ENCODE assay signal across 8 cellular contexts in genomic region chr22:37545703-37546435, GRCh38. TPM values are rescaled to one million over a fixed set of nuclear protein-coding genes. Genes with fewer than 3 reads are reported as not detected.
DNase-seq lines count a peak whose midpoint lies in the region; ATAC-seq, FAIRE-seq and TF ChIP-seq lines count a peak whose summit lies in the region.

No MANE protein-coding gene starts in this region.

- H3K4me1 ChIP-seq in HUES48 (ENCODE audit: control insufficient read depth, insufficient read depth, low read length): peaks cover 22% of the 10 kb centered on the region

- ATAC-seq in left colon (peak; percentile 87), HG03457 (IDR thresholded peaks at IDR 0.05; ENCODE audit: unreplicated experiment) (no peak), HG03354 (IDR thresholded peaks at IDR 0.05; ENCODE audit: poor library complexity, severe bottlenecking, unreplicated experiment) (no peak)

- H3K9me3 ChIP-seq in HUES48 (ENCODE audit: control insufficient read depth, insufficient read depth, low read length): no peaks in the 10 kb centered on the region

- no peaks in the 10 kb centered on the region for H3K27me3 Mint-ChIP-seq in chondrocyte (ENCODE audit: low read depth)

- no peaks in the 10 kb centered on the region for H3K27me3 ChIP-seq in HUES48 (ENCODE audit: control insufficient read depth, insufficient read depth, low read length)

- H3K36me3 Mint-ChIP-seq in chondrocyte (ENCODE audit: low read depth): no peaks in the 10 kb centered on the region

- intact Hi-C loops in left colon (cut with DNase I, micrococcal nuclease): no loop called here

- no peaks in the 10 kb centered on the region for H3K36me3 ChIP-seq in HUES48 (ENCODE audit: control insufficient read depth, insufficient read depth, low read length)

- H3K4me3 ChIP-seq in HUES48 (ENCODE audit: low read depth, low read length): peak overlapping the region; percentile 47

- no peak for TF ChIP-seq CTCF in chondrocyte (IDR thresholded peaks at IDR 0.05)

- H3K4me3 Mint-ChIP-seq in chondrocyte (ENCODE audit: unreplicated experiment): peak overlapping the region; percentile 47

- H3K27ac ChIP-seq in HUES48 (ENCODE audit: low read depth, low read length): peak overlapping the region; percentile 90
- H3K27ac ChIP-seq in substantia nigra (ENCODE audit: low read depth, low read length, poor library complexity, severe bottlenecking): peak overlapping the region; percentile 94

- H3K9ac ChIP-seq in HUES48 (ENCODE audit: low read depth, low read length): 0 out of 2 replicates have a peak overlapping the region, but pooled peaks have one; percentile 22

- peaks cover 71% of the 10 kb centered on the region for H3K4me1 Mint-ChIP-seq in chondrocyte (ENCODE audit: low read depth)

- no peaks in the 10 kb centered on the region for H3K9me3 Mint-ChIP-seq in chondrocyte (ENCODE audit: low read depth)

- TF ChIP-seq POLR2A in GM12892 (IDR thresholded peaks at IDR 0.05; ENCODE audit: low read depth, low read length): no peak

- FAIRE-seq in GM12892 (lab: Jason Lieb, UNC): no peak

- peak; percentile 99 for DNase-seq in chondrocyte (ENCODE audit: low spot score)
- DNase-seq in left colon: peak; percentile 91 to 94
- peak in 29 of 49 donors; percentile 20 to 73 (median 48) for DNase-seq in substantia nigra (lab: John Stamatoyannopoulos, UW)
- no peak for DNase-seq in GM12892 (ENCODE audit: insufficient read length)
- DNase-seq in activated CD4-positive, CD25-positive, alpha-beta regulatory T cell (lab: John Stamatoyannopoulos, UW): no peak

- H3K27ac Mint-ChIP-seq in chondrocyte (ENCODE audit: unreplicated experiment): peak overlapping the region; percentile 99

RNA-seq across cellular contexts. Expression of gene CDC42EP1, which starts 14.4 kb away (rescaled TPM):
- 155 to 167 TPM (median 156 TPM) in 3 replicates for total RNA-seq in chondrocyte
- total RNA-seq in left colon: 10 to 100 TPM; 52.2 to 64.1 TPM
- not detected for polyA plus RNA-seq in GM12892 (2012; ENCODE audit: missing spikeins)

RNA-seq across cellular contexts. Expression of gene CARD10, which starts 26.7 kb away (rescaled TPM):
- total RNA-seq in chondrocyte (7.0 to 14.2 TPM (median 13.5 TPM) in 3 replicates), left colon (10 to 100 TPM; 64.1 to 66.4 TPM)
- polyA plus RNA-seq in GM12892 (2012; ENCODE audit: missing spikeins): not detected

RNA-seq across cellular contexts. Expression of gene LGALS2, which starts 34.0 kb away (rescaled TPM):
- not detected in 3 replicates for total RNA-seq in chondrocyte
- total RNA-seq in left colon: 10 to 100 TPM; 42.9 to 44.5 TPM
- not detected for polyA plus RNA-seq in GM12892 (2012; ENCODE audit: missing spikeins)

RNA-seq across cellular contexts. Expression of gene MFNG, which starts 59.7 kb away (rescaled TPM):
- 1.1 to 2.1 TPM (median 1.2 TPM) in 3 replicates for total RNA-seq in chondrocyte
- 10 to 100 TPM; 10.4 to 11.2 TPM for total RNA-seq in left colon
- 30.7 TPM for polyA plus RNA-seq in GM12892 (2012; ENCODE audit: missing spikeins)

Comparison
In these comparisons a context has a peak if more than half of its experiments do, and no peak if none do; other contexts are left out.
1. DNase-seq: peak in chondrocyte (single experiment), left colon (2 of 2) and substantia nigra (29 of 49); none in GM12892 (single experiment) and activated CD4-positive, CD25-positive, alpha-beta regulatory T cell (0 of 4).
2. RNA of gene LGALS2, which starts 34.0 kb away (total RNA-seq): 42.9 to 44.5 TPM in left colon; not detected in chondrocyte; every median in the first group is over 10 times any median in the second.